10 cellular contexts compared by ENCODE assay signal in genomic region chr15:78035319-78035718, GRCh38. TPM values are rescaled to one million over a fixed set of nuclear protein-coding genes. Genes with fewer than 3 reads are reported as not detected.
DNase-seq lines count a peak whose midpoint lies in the region; ATAC-seq and TF ChIP-seq lines count a peak whose summit lies in the region.
"Had no signal": no experiment of that assay in that cellular context is flagged by ENCODE, and none has a peak within 500 bp of the region (broad histone marks: within the 10 kb centered on the region; RNA-seq: fewer than 3 reads in every experiment).

No MANE protein-coding gene starts in this region.

- no peak overlapping the region for H3K14ac ChIP-seq in H9 (ENCODE audit: insufficient read depth, low read length)

- peaks cover 5 to 23% of the 10 kb centered on the region in 2 donors for H3K36me3 Mint-ChIP-seq in activated naive CD4-positive, alpha-beta T cell treated with anti-CD3 and anti-CD28 coated beads, Interleukin-2, amount 50 U/mL, for 72 hours
- peaks cover 0 to 3% (median 0%) of the 10 kb centered on the region in 3 experiments; a peak in 4 of 7 replicates for H3K36me3 Mint-ChIP-seq in H9 (ENCODE audit: insufficient read depth in 1 of 3, low read depth in 3 of 3)

- no peaks in the 10 kb centered on the region for H3K79me1 ChIP-seq in H9 (ENCODE audit: insufficient read depth, low read depth, low read length, poor library complexity, severe bottlenecking)

- H2BK20ac ChIP-seq in H9 (ENCODE audit: low read depth, low read length, poor library complexity, severe bottlenecking) = no peak overlapping the region

- no peak overlapping the region for H3K4ac ChIP-seq in H9 (ENCODE audit: low read depth, low read length)

- H3K27me3 ChIP-seq in testis = no peaks in the 10 kb centered on the region
- no peaks in the 10 kb centered on the region for H3K27me3 ChIP-seq in H9 (ENCODE audit: insufficient read depth, low read length)

- no peak overlapping the region for H4K8ac ChIP-seq in H9 (replicated peaks; ENCODE audit: insufficient read length, low read depth, low read length)

- H3K4me3 ChIP-seq in testis = no peak overlapping the region

- H3K4me1 ChIP-seq in testis (peaks cover 24% of the 10 kb centered on the region), H9 (ENCODE audit: insufficient read depth, low read length) (no peaks in the 10 kb centered on the region)

- H3K9me3 ChIP-seq in testis (no peaks in the 10 kb centered on the region), H9 (ENCODE audit: control insufficient read depth, low read depth, low read length) (no peaks in the 10 kb centered on the region)

- H3K23ac ChIP-seq in H9 (ENCODE audit: insufficient read length, low read depth, low read length) = no peak overlapping the region

- H4K20me1 ChIP-seq in H9 (ENCODE audit: control insufficient read depth, insufficient read depth, insufficient read length) = no peaks in the 10 kb centered on the region

- H3K23me2 ChIP-seq in H9 (ENCODE audit: insufficient read length, low read depth, low read length, poor library complexity, severe bottlenecking) = no peaks in the 10 kb centered on the region

- no peak overlapping the region for H2BK12ac ChIP-seq in H9 (ENCODE audit: insufficient read length, low read depth, low read length)

- no peak overlapping the region for H3K18ac ChIP-seq in H9 (ENCODE audit: insufficient read length, low read depth, low read length)

- H3K36me3 ChIP-seq in testis (ENCODE audit: low read depth, missing control alignments) = no peaks in the 10 kb centered on the region

- H3T11ph ChIP-seq in H9 (ENCODE audit: low read length) = no peak overlapping the region

- no peak overlapping the region for H3K56ac ChIP-seq in H9 (ENCODE audit: insufficient read length, low read depth, low read length)

- 33 to 45% methylated on average over 4 of the region's 4 CpGs for WGBS in testis, 2 donors
- no CpG with 5 or more reads among the region's 4 CpGs for WGBS in H9 (ENCODE audit: extremely low coverage, insufficient read length, low lambda C conversion rate)

- H3K4me3 Mint-ChIP-seq in H9 = no peak overlapping the region

- H2AFZ ChIP-seq in H9 (ENCODE audit: low read length) = no peak overlapping the region

- no peak overlapping the region for H3K4me2 ChIP-seq in H9 (ENCODE audit: insufficient read depth, insufficient read length, low read length)

- H3K9me3 Mint-ChIP-seq in activated naive CD4-positive, alpha-beta T cell treated with anti-CD3 and anti-CD28 coated beads, Interleukin-2, amount 50 U/mL, for 72 hours = no peaks in the 10 kb centered on the region
- H3K9me3 Mint-ChIP-seq in H9 = no peaks in the 10 kb centered on the region

- H3K79me2 ChIP-seq in H9 (ENCODE audit: insufficient read depth, low read length) = no peaks in the 10 kb centered on the region

- ATAC-seq in activated naive CD4-positive, alpha-beta T cell treated with anti-CD3 and anti-CD28 coated beads, Interleukin-2, amount 50 U/mL, for 72 hours = no peak
- ATAC-seq in left lobe of liver (peak; percentile 79), HG02852 (IDR thresholded peaks at IDR 0.05; ENCODE audit: unreplicated experiment) (no peak)

- H2BK5ac ChIP-seq in H9 (ENCODE audit: insufficient read length, low read length) = no peak overlapping the region

- intact Hi-C loops in testis (cut with DNase I; ENCODE audit: low total_unique reads) = no loop called here

- no peak overlapping the region for H4K91ac ChIP-seq in H9 (ENCODE audit: insufficient read length, low read depth, low read length)

- no peak overlapping the region for H3K9ac ChIP-seq in H9 (ENCODE audit: extremely low read depth, insufficient read length, low read length)

- DNase-seq in NCI-H2196 (lab: John Stamatoyannopoulos, UW; ENCODE audit: unreplicated experiment) = peak; percentile 0
- DNase-seq in NCI-H2196 treated with DMSO at 0.1 percent for 48 hours (lab: John Stamatoyannopoulos, UW; ENCODE audit: unreplicated experiment) = no peak
- no peak for DNase-seq in activated naive CD4-positive, alpha-beta T cell treated with anti-CD3 and anti-CD28 coated beads, Interleukin-2, amount 50 U/mL, for 72 hours (ENCODE audit: low spot score in 2 of 2)
- DNase-seq in left lobe of liver (ENCODE audit: low spot score) = peak; percentile 66
- DNase-seq in testis = peak; percentile 28
- no peak for DNase-seq in hepatic stellate cell (ENCODE audit: low spot score)
- no peak for DNase-seq in H9

- TF ChIP-seq CTCF in testis (IDR thresholded peaks at IDR 0.05) = no peak
- no peak for TF ChIP-seq CTCF in H9 (conservative IDR thresholded peaks at IDR 0.05)

- TF ChIP-seq POLR2A in testis (IDR thresholded peaks at IDR 0.05) = no peak

- H4K5ac ChIP-seq in H9 (ENCODE audit: insufficient read length, low read depth, low read length) = no peak overlapping the region

- peaks cover 7 to 9% of the 10 kb centered on the region in 2 experiments for H3K4me1 Mint-ChIP-seq in H9

- no peak overlapping the region for H2AK5ac ChIP-seq in H9 (ENCODE audit: insufficient read length, low read length)

- no peak overlapping the region for H2BK120ac ChIP-seq in H9 (ENCODE audit: low read depth, low read length, poor library complexity, severe bottlenecking)

- no peak overlapping the region for H2BK15ac ChIP-seq in H9 (ENCODE audit: low read depth, low read length)

- H3K27me3 Mint-ChIP-seq in H9 (ENCODE audit: low read depth) = no peaks in the 10 kb centered on the region

- peak overlapping the region; percentile 76 to 78 for H3K27ac Mint-ChIP-seq in activated naive CD4-positive, alpha-beta T cell treated with anti-CD3 and anti-CD28 coated beads, Interleukin-2, amount 50 U/mL, for 72 hours
- H3K27ac Mint-ChIP-seq in H9 = 0 out of 7 replicates have a peak overlapping the region, but pooled peaks of 1 of the 3 experiments have one; percentile 23

- peak overlapping the region in 1 of 2 donors; percentile 9 for H3K27ac ChIP-seq in testis
- no peak overlapping the region for H3K27ac ChIP-seq in H9 (ENCODE audit: insufficient read length, low read depth, low read length)
- H3K27ac ChIP-seq: 22Rv1 had no signal

RNA-seq across cellular contexts. Expression of gene TBC1D2B, which starts 42.2 kb away (rescaled TPM):
- total RNA-seq in activated naive CD4-positive, alpha-beta T cell treated with anti-CD3 and anti-CD28 coated beads, Interleukin-2, amount 50 U/mL, for 72 hours = 10 to 100 TPM; 55.9 to 82.2 TPM
- total RNA-seq in left lobe of liver (50.4 TPM), testis (10 to 100 TPM; 40.6 to 41.5 TPM), H9 (2021) (16.0 and 17.6 TPM in 2 replicates)
- 28.9 TPM for polyA plus RNA-seq in testis (ENCODE audit: insufficient read depth, low read depth, low replicate concordance)

RNA-seq across cellular contexts. Expression of gene SH2D7, which starts 57.0 kb away (rescaled TPM):
- not detected for total RNA-seq in activated naive CD4-positive, alpha-beta T cell treated with anti-CD3 and anti-CD28 coated beads, Interleukin-2, amount 50 U/mL, for 72 hours
- not detected for total RNA-seq in left lobe of liver
- total RNA-seq in testis = 1 to 10 TPM; 1.5 to 2.2 TPM
- polyA plus RNA-seq in testis (ENCODE audit: insufficient read depth, low read depth, low replicate concordance) = 5.0 TPM
- not detected in 2 replicates for total RNA-seq in H9 (2021)
- total RNA-seq: epithelial cell of proximal tubule had no signal

Comparison
In these comparisons a context has a peak if more than half of its experiments do, and no peak if none do; other contexts are left out.
1. DNase-seq: peak in NCI-H2196 (single experiment), left lobe of liver (single experiment) and testis (single experiment); none in NCI-H2196 treated with DMSO at 0.1 percent for 48 hours (single experiment), activated naive CD4-positive, alpha-beta T cell treated with anti-CD3 and anti-CD28 coated beads, Interleukin-2, amount 50 U/mL, for 72 hours (0 of 2), hepatic stellate cell (single experiment) and H9 (single experiment).